ENCODE assay signal across 8 cellular contexts in the genomic region with DNA sequence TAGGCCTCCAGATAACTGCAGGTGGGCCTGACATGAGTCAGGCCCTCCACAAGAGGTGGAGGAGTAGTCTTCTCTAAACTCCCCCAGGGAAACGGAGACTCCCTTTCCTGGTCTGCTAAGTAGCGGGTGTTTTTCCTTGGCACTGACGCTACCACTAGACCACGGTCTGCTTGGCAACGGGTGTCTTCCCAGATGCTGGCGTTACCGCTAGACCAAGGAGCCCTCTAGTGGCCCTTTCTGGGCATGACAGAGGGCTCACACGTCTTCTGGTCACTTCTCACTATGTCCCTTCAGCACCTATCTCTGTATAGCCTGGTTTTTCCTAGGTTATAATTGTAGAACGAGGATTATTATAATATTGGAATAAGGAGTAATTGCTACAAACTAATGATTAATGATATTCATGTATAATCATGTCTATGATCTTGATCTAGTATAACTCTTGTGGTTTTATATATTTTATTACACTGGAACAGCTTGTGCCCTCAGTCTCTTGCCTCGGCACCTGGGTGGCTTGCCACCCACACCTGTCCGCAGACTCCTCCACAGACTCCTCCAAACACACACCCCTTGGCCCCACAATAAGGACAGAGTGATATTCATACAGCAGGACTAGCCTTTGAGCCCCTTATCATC. TPM values are rescaled to one million over a fixed set of nuclear protein-coding genes. Genes with fewer than 3 reads are reported as not detected.
A peak's percentile ranks its signal among the peaks of the same experiment; 100 is the strongest.
DNase-seq lines count a peak whose midpoint lies in the region; ATAC-seq and TF ChIP-seq lines count a peak whose summit lies in the region.
"Not testable (repeated sequence)": the region's sequence is repeated elsewhere in the genome, so short reads cannot be mapped to it uniquely, and the experiment has no call there.

No MANE protein-coding gene starts in this region.

- H3K27me3 Mint-ChIP-seq in T-cell = peaks cover 0 to 10% of the 10 kb centered on the region in 2 donors

- H3K4me1 Mint-ChIP-seq in T-cell = peaks cover 28 to 30% (median 28%) of the 10 kb centered on the region in 3 donors

- H3K4me3 ChIP-seq in GM12875 (ENCODE audit: low read depth, low read length); epithelial cell of esophagus (ENCODE audit: low read length): not testable (repeated sequence)

- POLR2A ChIA-PET in T-cell (lab: Charles Lee) = not testable (repeated sequence)

- CTCF ChIA-PET in T-cell (lab: Charles Lee) = not testable (repeated sequence)

- H3K4me3 Mint-ChIP-seq in T-cell = not testable (repeated sequence)

- DNase-seq in NCI-H2029 treated with DMSO at 0.1 percent for 48 hours (lab: John Stamatoyannopoulos, UW) = peak; percentile 35
- peak; percentile 14 to 72 (median 50) for DNase-seq in T-cell
- DNase-seq in activated T-helper 9 cell treated with anti-CD3 and anti-CD28 coated beads, Interleukin-2, amount 50 U/mL, for 16 hours (ENCODE audit: low read depth) = peak; percentile 40
- DNase-seq in epithelial cell of esophagus (ENCODE audit: low read depth) = peak; percentile 46
- peak; percentile 70 to 78 for DNase-seq in lung microvascular endothelial cell (ENCODE audit: low read depth in 2 of 2)
- peak; percentile 77 for DNase-seq in stimulated activated CD4-positive, alpha-beta T cell treated with anti-CD3 and anti-CD28 coated beads, Interleukin-15, amount 100 ng/mL, for 24 hours

- TF ChIP-seq CTCF in 22Rv1 (IDR thresholded peaks at IDR 0.05) (peak; percentile 89), GM12875 (IDR thresholded peaks at IDR 0.05; ENCODE audit: borderline replicate concordance, insufficient read depth, low read depth, low read length) (peak; percentile 79), epithelial cell of esophagus (IDR thresholded peaks at IDR 0.05; ENCODE audit: insufficient read depth, low read depth, low read length, missing control alignments) (peak; percentile 75)

- not testable (repeated sequence) for H3K27ac Mint-ChIP-seq in T-cell

- not testable (repeated sequence) for H3K9me3 Mint-ChIP-seq in T-cell

- H3K27ac ChIP-seq in 22Rv1 = not testable (repeated sequence)

- not testable (repeated sequence) for ATAC-seq in T-cell (replicated peaks in 1 of 4)

- not testable (repeated sequence) for H3K36me3 Mint-ChIP-seq in T-cell

RNA-seq across cellular contexts. Expression of a gene that starts 27.3 kb away (rescaled TPM):
- total RNA-seq in T-cell = 1 to 10 TPM in 2 of 5 donors, under 1 TPM in 2, not detected in 1; 0.30 to 3.3 (median 1.0) TPM
- total RNA-seq in lung microvascular endothelial cell = not detected in 2 replicates

RNA-seq across cellular contexts. Expression of a gene that starts 44.7 kb away (rescaled TPM):
- total RNA-seq in T-cell = 1 to 10 TPM in 3 of 5 donors, under 1 TPM in 2; 0.73 to 2.6 (median 1.6) TPM
- 0.20 and 0.22 TPM in 2 replicates for total RNA-seq in lung microvascular endothelial cell

RNA-seq across cellular contexts. Expression of a gene that starts 55.5 kb away (rescaled TPM):
- total RNA-seq in T-cell = under 1 TPM in 4 of 5 donors, not detected in 1; 0.23 to 0.60 (median 0.42) TPM
- total RNA-seq in lung microvascular endothelial cell = not detected in 2 replicates
